In genomic region chr3:191005790-191006189, GRCh38 we compare ENCODE assay signal across 15 cellular contexts.
A peak's percentile ranks its signal among the peaks of the same experiment; 100 is the strongest.
DNase-seq lines count a peak whose midpoint lies in the region; ATAC-seq and TF ChIP-seq lines count a peak whose summit lies in the region.
"Had no signal": no experiment of that assay in that cellular context is flagged by ENCODE, and none has a peak within 500 bp of the region (broad histone marks: within the 10 kb centered on the region; RNA-seq: fewer than 3 reads in every experiment).

No MANE protein-coding gene starts in this region.

- WGBS in heart right ventricle, 2 donors: 62% methylated on average over 3 of the region's 3 CpGs
- 50% methylated on average over 3 of the region's 3 CpGs for WGBS in right cardiac atrium
- WGBS in ectodermal cell, 2 experiments: 67 to 69% methylated on average over 3 of the region's 3 CpGs
- WGBS in esophagus muscularis mucosa: 32% methylated on average over 3 of the region's 3 CpGs

- peaks cover 0 to 6% (median 0%) of the 10 kb centered on the region in 11 donors for H3K9me3 ChIP-seq in heart right ventricle
- H3K9me3 ChIP-seq in right cardiac atrium (ENCODE audit: control insufficient read depth, low read length): no peaks in the 10 kb centered on the region
- H3K9me3 ChIP-seq in ectodermal cell (ENCODE audit: control insufficient read depth, low read length): no peaks in the 10 kb centered on the region
- H3K9me3 ChIP-seq in esophagus muscularis mucosa: no peaks in the 10 kb centered on the region
- H3K9me3 ChIP-seq: adrenal gland, gastrocnemius medialis, ovary had no signal

- ATAC-seq in heart right ventricle (peak in 5 of 8 donors; percentile 52 to 78 (median 56)), right cardiac atrium (no peak), HG03095 (IDR thresholded peaks at IDR 0.05; ENCODE audit: unreplicated experiment) (peak; percentile 61)
- ATAC-seq: gastrocnemius medialis, SK-N-SH treated with all-trans-retinoic acid at 6 μM for 48 hours had no signal

- TF ChIP-seq POLR2A in esophagus muscularis mucosa (IDR thresholded peaks at IDR 0.05; ENCODE audit: low read depth): no peak

- TF ChIP-seq CTCF in heart right ventricle (IDR thresholded peaks at IDR 0.05) (no peak), esophagus muscularis mucosa (IDR thresholded peaks at IDR 0.05) (no peak)

- H3K27me3 ChIP-seq in heart right ventricle: no peaks in the 10 kb centered on the region
- H3K27me3 ChIP-seq in right cardiac atrium (ENCODE audit: control insufficient read depth, insufficient read depth): no peaks in the 10 kb centered on the region
- H3K27me3 ChIP-seq in ectodermal cell (ENCODE audit: control insufficient read depth, insufficient read depth, low read length, poor library complexity, severe bottlenecking): no peaks in the 10 kb centered on the region
- no peaks in the 10 kb centered on the region for H3K27me3 ChIP-seq in esophagus muscularis mucosa
- H3K27me3 ChIP-seq: adrenal gland, gastrocnemius medialis, ovary had no signal

- DNase-seq in heart right ventricle (no peak), right cardiac atrium (no peak), esophagus muscularis mucosa (ENCODE audit: extremely low spot score) (no peak), NCI-H2227 (lab: John Stamatoyannopoulos, UW; ENCODE audit: unreplicated experiment) (no peak), NCI-H345 treated with DMSO at 0.1 percent for 48 hours (lab: John Stamatoyannopoulos, UW; ENCODE audit: unreplicated experiment) (no peak), UCSD-AML1 (lab: John Stamatoyannopoulos, UW; ENCODE audit: unreplicated experiment) (no peak)
- DNase-seq: activated T-cell treated with anti-CD3 and anti-CD28 coated beads, Interleukin-2, amount 50 U/mL, for 1 hour; adrenal gland; effector memory CD4-positive, alpha-beta T cell; gastrocnemius medialis; NCI-H187; ovary had no signal

- H3K4me3 ChIP-seq in heart right ventricle (no peak overlapping the region), right cardiac atrium (ENCODE audit: low read length) (no peak overlapping the region), ectodermal cell (ENCODE audit: insufficient read depth, low read depth, low read length) (no peak overlapping the region), esophagus muscularis mucosa (no peak overlapping the region)
- H3K4me3 ChIP-seq: adrenal gland, gastrocnemius medialis, ovary had no signal

- intact Hi-C loops in heart right ventricle (cut with DNase I) (no loop called here), right cardiac atrium (cut with DNase I) (no loop called here), esophagus muscularis mucosa (cut with DNase I) (no loop called here)

- H3K27ac ChIP-seq in heart right ventricle (peak overlapping the region in 2 of 10 donors; percentile 15 to 36), right cardiac atrium (ENCODE audit: low read length) (no peak overlapping the region), ectodermal cell (ENCODE audit: insufficient read depth, low read depth, low read length, poor library complexity, severe bottlenecking) (peak overlapping the region; percentile 6), esophagus muscularis mucosa (replicated peaks in 1 of 4) (no peak overlapping the region)
- H3K27ac ChIP-seq: adrenal gland, gastrocnemius medialis, ovary had no signal

- no peaks in the 10 kb centered on the region for H3K4me1 ChIP-seq in heart right ventricle
- H3K4me1 ChIP-seq in right cardiac atrium (ENCODE audit: control insufficient read depth, insufficient read depth, low read length): no peaks in the 10 kb centered on the region
- H3K4me1 ChIP-seq in ectodermal cell (ENCODE audit: control insufficient read depth, insufficient read depth, low read length): peaks cover 12% of the 10 kb centered on the region
- H3K4me1 ChIP-seq in esophagus muscularis mucosa: peaks cover 0 to 8% (median 3%) of the 10 kb centered on the region in 4 donors
- H3K4me1 ChIP-seq: adrenal gland, gastrocnemius medialis had no signal

- TF ChIP-seq EP300 in esophagus muscularis mucosa (IDR thresholded peaks at IDR 0.05): no peak

- no peaks in the 10 kb centered on the region for H3K36me3 ChIP-seq in heart right ventricle
- no peaks in the 10 kb centered on the region for H3K36me3 ChIP-seq in ectodermal cell (ENCODE audit: control insufficient read depth, insufficient read depth, low read length)
- no peaks in the 10 kb centered on the region for H3K36me3 ChIP-seq in esophagus muscularis mucosa
- H3K36me3 ChIP-seq: adrenal gland, gastrocnemius medialis, ovary had no signal

Comparison
In these comparisons a context has a peak if more than half of its experiments do, and no peak if none do; other contexts are left out.
1. ATAC-seq: peak in heart right ventricle (5 of 8) and HG03095 (single experiment); none in right cardiac atrium (0 of 2).